Comparison of ENCODE assay signal across 16 cellular contexts in the genomic region with DNA sequence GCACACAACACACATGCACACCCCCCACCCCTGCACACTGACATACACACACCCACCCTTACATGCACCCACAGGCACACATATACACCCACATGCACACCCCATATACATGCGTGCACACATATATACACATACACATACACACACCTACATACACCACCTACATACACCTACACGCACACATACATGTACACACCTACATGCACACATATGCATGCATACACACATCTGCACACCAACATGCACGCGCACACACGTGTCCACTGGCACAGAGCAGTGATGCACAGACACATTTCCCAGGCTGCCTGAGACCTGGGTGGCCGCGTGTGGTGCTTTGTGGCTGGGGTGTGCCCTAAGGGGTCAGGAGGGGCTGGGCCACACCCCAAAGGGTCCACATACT. TPM values are rescaled to one million over a fixed set of nuclear protein-coding genes. Genes with fewer than 3 reads are reported as not detected.
DNase-seq lines count a peak whose midpoint lies in the region; ATAC-seq, FAIRE-seq and TF ChIP-seq lines count a peak whose summit lies in the region.
"Had no signal": no experiment of that assay in that cellular context is flagged by ENCODE, and none has a peak within 500 bp of the region (broad histone marks: within the 10 kb centered on the region; RNA-seq: fewer than 3 reads in every experiment).

No MANE protein-coding gene starts in this region.

- no peak overlapping the region for H3K9ac ChIP-seq in keratinocyte (ENCODE audit: control insufficient read depth, extremely low read depth, insufficient read depth, low read length)

- no peak overlapping the region for H3K4me3 Mint-ChIP-seq in activated naive CD4-positive, alpha-beta T cell treated with anti-CD3 and anti-CD28 coated beads, Interleukin-2, amount 50 U/mL, for 24 hours
- H3K4me3 Mint-ChIP-seq: activated naive CD4-positive, alpha-beta T cell treated with anti-CD3 and anti-CD28 coated beads for 36 hours; effector memory CD8-positive, alpha-beta T cell; IgD-negative memory B cell; naive thymus-derived CD4-positive, alpha-beta T cell had no signal

- H3K27me3 ChIP-seq in SJSA1 (replicated peaks) (no peaks in the 10 kb centered on the region), keratinocyte (ENCODE audit: control insufficient read depth, extremely low read depth, insufficient read depth, low read length) (peaks cover 18% of the 10 kb centered on the region), thyroid gland (no peaks in the 10 kb centered on the region)

- no peaks in the 10 kb centered on the region for H3K36me3 ChIP-seq in SJSA1
- no peaks in the 10 kb centered on the region for H3K36me3 ChIP-seq in keratinocyte (ENCODE audit: control insufficient read depth in 2 of 2, extremely low read depth in 1 of 2, insufficient read depth in 2 of 2, low read length in 2 of 2)
- no peaks in the 10 kb centered on the region for H3K36me3 ChIP-seq in thyroid gland
- H3K36me3 ChIP-seq: upper lobe of left lung had no signal

- H3K4me3 ChIP-seq in SJSA1 (no peak overlapping the region), keratinocyte (ENCODE audit: control insufficient read depth in 2 of 3, extremely low read depth in 1 of 3, insufficient read depth in 2 of 3, low read depth in 1 of 3, low read length in 3 of 3) (no peak overlapping the region), thyroid gland (replicated peaks in 1 of 3) (no peak overlapping the region)
- H3K4me3 ChIP-seq: upper lobe of left lung had no signal

- no peaks in the 10 kb centered on the region for H3K9me3 Mint-ChIP-seq in activated naive CD4-positive, alpha-beta T cell treated with anti-CD3 and anti-CD28 coated beads, Interleukin-2, amount 50 U/mL, for 24 hours
- no peaks in the 10 kb centered on the region for H3K9me3 Mint-ChIP-seq in activated naive CD4-positive, alpha-beta T cell treated with anti-CD3 and anti-CD28 coated beads, Interleukin-2, amount 50 U/mL, for 72 hours
- H3K9me3 Mint-ChIP-seq: effector memory CD8-positive, alpha-beta T cell had no signal

- H3K27ac Mint-ChIP-seq in activated naive CD4-positive, alpha-beta T cell treated with anti-CD3 and anti-CD28 coated beads, Interleukin-2, amount 50 U/mL, for 24 hours, result peak overlapping the region; percentile 56
- H3K27ac Mint-ChIP-seq in activated naive CD4-positive, alpha-beta T cell treated with anti-CD3 and anti-CD28 coated beads, Interleukin-2, amount 50 U/mL, for 72 hours, result no peak overlapping the region
- H3K27ac Mint-ChIP-seq: activated naive CD4-positive, alpha-beta T cell treated with anti-CD3 and anti-CD28 coated beads for 36 hours; effector memory CD8-positive, alpha-beta T cell; IgD-negative memory B cell; naive thymus-derived CD4-positive, alpha-beta T cell had no signal

- H3K9me3 ChIP-seq in SJSA1 (replicated peaks), result no peaks in the 10 kb centered on the region
- no peaks in the 10 kb centered on the region for H3K9me3 ChIP-seq in keratinocyte (ENCODE audit: control insufficient read depth, low read depth, low read length)
- no peaks in the 10 kb centered on the region for H3K9me3 ChIP-seq in thyroid gland
- H3K9me3 ChIP-seq: upper lobe of left lung had no signal

- H3K4me1 Mint-ChIP-seq in activated naive CD4-positive, alpha-beta T cell treated with anti-CD3 and anti-CD28 coated beads, Interleukin-2, amount 50 U/mL, for 24 hours, result peaks cover 8% of the 10 kb centered on the region
- H3K4me1 Mint-ChIP-seq: IgD-negative memory B cell had no signal

- no peaks in the 10 kb centered on the region for H3K79me2 ChIP-seq in keratinocyte (ENCODE audit: control insufficient read depth, insufficient read depth, low read length)

- peak overlapping the region; percentile 95 for H3K27ac ChIP-seq in SJSA1
- no peak overlapping the region for H3K27ac ChIP-seq in keratinocyte (ENCODE audit: control insufficient read depth, insufficient read depth, low read length)
- H3K27ac ChIP-seq in thyroid gland, result peak overlapping the region in 2 of 3 donors; percentile 79 to 84

- ATAC-seq in activated naive CD4-positive, alpha-beta T cell treated with anti-CD3 and anti-CD28 coated beads, Interleukin-2, amount 50 U/mL, for 72 hours, result no peak
- no peak for ATAC-seq in Right ventricle myocardium superior (ENCODE audit: poor library complexity)
- no peak for ATAC-seq in GM19397 (IDR thresholded peaks at IDR 0.05; ENCODE audit: unreplicated experiment)

- H3K9me1 ChIP-seq in keratinocyte (ENCODE audit: control insufficient read depth, extremely low read depth, insufficient read depth, low read length), result no peaks in the 10 kb centered on the region

- no peak for DNase-seq in activated naive CD4-positive, alpha-beta T cell treated with anti-CD3 and anti-CD28 coated beads, Interleukin-2, amount 50 U/mL, for 72 hours (ENCODE audit: low spot score in 2 of 2)
- DNase-seq in SJSA1 (ENCODE audit: low read depth in 1 of 2, low spot score in 2 of 2), result no peak
- DNase-seq in keratinocyte (ENCODE audit: low read depth, low spot score), result no peak
- DNase-seq in thyroid gland, result peak in 1 of 2 donors; percentile 1
- DNase-seq in stimulated activated CD4-positive, alpha-beta T cell treated with anti-CD3 and anti-CD28 coated beads, Interleukin-2, amount 100 ng/mL, for 24 hours, result no peak
- DNase-seq in Right ventricle myocardium superior, result no peak
- DNase-seq: effector memory CD8-positive, alpha-beta T cell; GDM1; NCI-H1048; T-helper 2 cell had no signal

- peak overlapping the region; percentile 31 for H3K4me2 ChIP-seq in keratinocyte (ENCODE audit: control insufficient read depth, extremely low read depth, insufficient read depth, low read depth, low read length)

- peaks cover 48% of the 10 kb centered on the region for H3K4me1 ChIP-seq in SJSA1 (replicated peaks)
- peaks cover 35% of the 10 kb centered on the region for H3K4me1 ChIP-seq in keratinocyte (ENCODE audit: control insufficient read depth, extremely low read depth, insufficient read depth, low read length)
- peaks cover 73 to 84% of the 10 kb centered on the region in 2 donors for H3K4me1 ChIP-seq in thyroid gland

- TF ChIP-seq CTCF in keratinocyte (optimal IDR thresholded peaks at IDR 0.05 in 1 of 3, IDR thresholded peaks at IDR 0.05 in 1 of 3, conservative IDR thresholded peaks at IDR 0.05 in 1 of 3; ENCODE audit: extremely low read depth in 1 of 3, insufficient read depth in 2 of 3, low read length in 3 of 3), result no peak
- no peak for TF ChIP-seq CTCF in thyroid gland (IDR thresholded peaks at IDR 0.05)

- no peak for FAIRE-seq in keratinocyte (lab: Jason Lieb, UNC)

- peaks cover 11% of the 10 kb centered on the region for H3K27me3 Mint-ChIP-seq in activated naive CD4-positive, alpha-beta T cell treated with anti-CD3 and anti-CD28 coated beads, Interleukin-2, amount 50 U/mL, for 24 hours

- 68 to 89% methylated on average over 5 to 7 of the region's 7 CpGs for WGBS in thyroid gland, 2 donors

- H3K36me3 Mint-ChIP-seq in activated naive CD4-positive, alpha-beta T cell treated with anti-CD3 and anti-CD28 coated beads, Interleukin-2, amount 50 U/mL, for 24 hours, result no peaks in the 10 kb centered on the region
- peaks cover 0 to 6% of the 10 kb centered on the region in 2 donors for H3K36me3 Mint-ChIP-seq in activated naive CD4-positive, alpha-beta T cell treated with anti-CD3 and anti-CD28 coated beads, Interleukin-2, amount 50 U/mL, for 72 hours
- H3K36me3 Mint-ChIP-seq: IgD-negative memory B cell; naive thymus-derived CD4-positive, alpha-beta T cell had no signal

- no peaks in the 10 kb centered on the region for H4K20me1 ChIP-seq in keratinocyte (ENCODE audit: control insufficient read depth, extremely low read depth, insufficient read depth, low read length)

- dilution Hi-C loops in keratinocyte (cut with MboI; ENCODE audit: extremely low pct_ligation_motif_present, low sequenced_read_pairs), result no loop called here

- no peak for TF ChIP-seq POLR2A in thyroid gland (IDR thresholded peaks at IDR 0.05)

- H2AFZ ChIP-seq in keratinocyte (ENCODE audit: control insufficient read depth, low read length), result no peak overlapping the region

- intact Hi-C loops in thyroid gland (cut with DNase I) (no loop called here), Right ventricle myocardium superior (cut with DNase I) (no loop called here)

RNA-seq across cellular contexts. Expression of gene FGFRL1, which starts 31.7 kb away (rescaled TPM):
- 10 to 100 TPM; 10.3 to 27.6 TPM for total RNA-seq in activated naive CD4-positive, alpha-beta T cell treated with anti-CD3 and anti-CD28 coated beads, Interleukin-2, amount 50 U/mL, for 72 hours
- 12.9 and 21.5 TPM in 2 replicates for total RNA-seq in SJSA1 (2014; rRNA removed; shearing (Covaris generic))
- 2.8 to 8.1 TPM (median 4.9 TPM) in 3 replicates for polyA plus RNA-seq in keratinocyte
- 1.9 TPM for polyA plus RNA-seq in keratinocyte (2011; ENCODE audit: low read depth)
- polyA plus RNA-seq in keratinocyte (2011; cell fraction: cytosol; rRNA removed), result 8.3 and 9.7 TPM in 2 replicates
- 13.6 and 16.4 TPM in 2 replicates for polyA plus RNA-seq in keratinocyte (2011; cell fraction: nucleus; rRNA removed)
- 4.2 and 8.0 TPM in 2 replicates for polyA plus RNA-seq in keratinocyte (2012; ENCODE audit: low replicate concordance)
- polyA minus RNA-seq in keratinocyte, result 28.4 to 43.9 TPM (median 33.5 TPM) in 3 replicates
- 11.7 TPM for polyA minus RNA-seq in keratinocyte (2011; cell fraction: cytosol; rRNA and poly(A)+ RNA removed)
- polyA minus RNA-seq in keratinocyte (2011; cell fraction: nucleus; rRNA and poly(A)+ RNA removed), result 7.8 and 10.3 TPM in 2 replicates
- total RNA-seq in thyroid gland (10 to 100 TPM; 59.0 to 93.9 (median 77.2) TPM), Right ventricle myocardium superior (22.2 TPM)

RNA-seq across cellular contexts. Expression of gene SLC26A1, which starts 50.0 kb away (rescaled TPM):
- not detected for total RNA-seq in activated naive CD4-positive, alpha-beta T cell treated with anti-CD3 and anti-CD28 coated beads, Interleukin-2, amount 50 U/mL, for 72 hours
- not detected in 2 replicates for total RNA-seq in SJSA1 (2014; rRNA removed; shearing (Covaris generic))
- polyA plus RNA-seq in keratinocyte, result not detected in 3 replicates
- polyA plus RNA-seq in keratinocyte (2011; ENCODE audit: low read depth), result not detected
- polyA plus RNA-seq in keratinocyte (2011; cell fraction: cytosol; rRNA removed), result not detected in 2 replicates
- polyA plus RNA-seq in keratinocyte (2011; cell fraction: nucleus; rRNA removed), result not detected in 2 replicates
- 0.18 and 0.69 TPM in 2 replicates for polyA plus RNA-seq in keratinocyte (2012; ENCODE audit: low replicate concordance)
- not detected in 3 replicates for polyA minus RNA-seq in keratinocyte
- polyA minus RNA-seq in keratinocyte (2011; cell fraction: cytosol; rRNA and poly(A)+ RNA removed), result not detected
- not detected in 2 replicates for polyA minus RNA-seq in keratinocyte (2011; cell fraction: nucleus; rRNA and poly(A)+ RNA removed)
- under 1 TPM; 0.15 to 0.33 (median 0.24) TPM for total RNA-seq in thyroid gland
- total RNA-seq in Right ventricle myocardium superior, result 0.19 TPM
- total RNA-seq: activated naive CD4-positive, alpha-beta T cell treated with anti-CD3 and anti-CD28 coated beads for 36 hours had no signal

RNA-seq across cellular contexts. Expression of gene IDUA, which starts 56.3 kb away (rescaled TPM):
- 10 to 100 TPM in 1 of 2 donors, 1 to 10 TPM in 1; 8.5 to 23.3 TPM for total RNA-seq in activated naive CD4-positive, alpha-beta T cell treated with anti-CD3 and anti-CD28 coated beads, Interleukin-2, amount 50 U/mL, for 72 hours
- 1.4 and 2.4 TPM in 2 replicates for total RNA-seq in SJSA1 (2014; rRNA removed; shearing (Covaris generic))
- polyA plus RNA-seq in keratinocyte, result 0.74 to 3.9 TPM (median 1.2 TPM) in 3 replicates
- 5.5 TPM for polyA plus RNA-seq in keratinocyte (2011; ENCODE audit: low read depth)
- 0.22 and 1.1 TPM in 2 replicates for polyA plus RNA-seq in keratinocyte (2011; cell fraction: cytosol; rRNA removed)
- polyA plus RNA-seq in keratinocyte (2011; cell fraction: nucleus; rRNA removed), result 14.6 and 27.2 TPM in 2 replicates
- polyA plus RNA-seq in keratinocyte (2012; ENCODE audit: low replicate concordance), result 1.7 and 6.6 TPM in 2 replicates
- 0.85 to 2.4 TPM (median 1.4 TPM) in 3 replicates for polyA minus RNA-seq in keratinocyte
- polyA minus RNA-seq in keratinocyte (2011; cell fraction: cytosol; rRNA and poly(A)+ RNA removed), result 3.5 TPM
- polyA minus RNA-seq in keratinocyte (2011; cell fraction: nucleus; rRNA and poly(A)+ RNA removed), result 5.4 and 8.7 TPM in 2 replicates
- total RNA-seq in thyroid gland (10 to 100 TPM in 3 of 4 donors, 1 to 10 TPM in 1; 9.7 to 32.3 (median 25.0) TPM), Right ventricle myocardium superior (8.4 TPM)
